1 cellular context compared by ENCODE assay signal in genomic region chr2:69559696-69560482, GRCh38.
TF ChIP-seq lines count a peak whose summit lies in the region.

No MANE protein-coding gene starts in this region.

TF ChIP-seq in K562, 482 proteins besides CTCF, POLR2A, EP300 and RAD21 (continued from another document and continues in another):
- TF ChIP-seq EZH2 (IDR thresholded peaks at IDR 0.05; ENCODE audit: borderline replicate concordance, low read depth, low read length) (no peak), PPARD (CRISPR knock-in tag; IDR thresholded peaks at IDR 0.05) (no peak), TOE1 (IDR thresholded peaks at IDR 0.05; ENCODE audit: borderline replicate concordance) (peak; percentile 24; the same call in 1 of the 2 replicates), TOE1 (CRISPR knock-in tag; IDR thresholded peaks at IDR 0.05; ENCODE audit: borderline replicate concordance, low read depth) (0 out of 2 replicates have a peak, but pooled peaks have one; percentile 72), GATAD2B (IDR thresholded peaks at IDR 0.05; ENCODE audit: borderline replicate concordance) (no peak), NFIC (IDR thresholded peaks at IDR 0.05) (no peak), ZNF239 (CRISPR knock-in tag; IDR thresholded peaks at IDR 0.05) (no peak), THAP7 (CRISPR knock-in tag; IDR thresholded peaks at IDR 0.05) (no peak), GATA2 (CRISPR knock-in tag; IDR thresholded peaks at IDR 0.05) (peak; percentile 41; the same call in 1 of the 2 replicates), SMAD1 (IDR thresholded peaks at IDR 0.05; ENCODE audit: low read depth, low read length, partially characterized antibody) (no peak), ZNF143 (CRISPR knock-in tag; IDR thresholded peaks at IDR 0.05) (no peak), FOXP1 (CRISPR knock-in tag; IDR thresholded peaks at IDR 0.05) (no peak), MED1 (CRISPR knock-in tag; IDR thresholded peaks at IDR 0.05; ENCODE audit: borderline replicate concordance) (no peak), PTBP1 (IDR thresholded peaks at IDR 0.05; ENCODE audit: low read depth, low read length) (no peak), TBL1XR1 (IDR thresholded peaks at IDR 0.05; ENCODE audit: low read length in 2 of 2) (0 out of 4 replicates have a peak, but pooled peaks of 1 of the 2 experiments have one; percentile 26), ELF1 (tag; IDR thresholded peaks at IDR 0.05) (no peak), MBD2 (IDR thresholded peaks at IDR 0.05; ENCODE audit: borderline replicate concordance, low read depth) (no peak), SMC3 (conservative IDR thresholded peaks at IDR 0.05; ENCODE audit: insufficient read depth, low read depth, low read length) (peak; percentile 79), FOXJ2 (tag; IDR thresholded peaks at IDR 0.05) (no peak), SRSF7 (optimal IDR thresholded peaks at IDR 0.05; ENCODE audit: low read depth, low read length) (no peak), PHB2 (IDR thresholded peaks at IDR 0.05; ENCODE audit: low read depth) (no peak), MYC (IDR thresholded peaks at IDR 0.05; ENCODE audit: low read depth, low read length) (0 out of 2 replicates have a peak, but pooled peaks have one; percentile 18), MYC (CRISPR knock-in tag; IDR thresholded peaks at IDR 0.05; ENCODE audit: borderline replicate concordance, low read depth) (no peak), ZNF766 (CRISPR knock-in tag; conservative IDR thresholded peaks at IDR 0.05) (no peak), ZNF263 (CRISPR knock-in tag; IDR thresholded peaks at IDR 0.05; ENCODE audit: borderline replicate concordance) (no peak), RBM39 (optimal IDR thresholded peaks at IDR 0.05; ENCODE audit: low read depth, low read length) (no peak), ZBTB17 (CRISPR knock-in tag; IDR thresholded peaks at IDR 0.05) (no peak), ZNF384 (IDR thresholded peaks at IDR 0.05; ENCODE audit: low read depth, low read length) (no peak), THRB (CRISPR knock-in tag; conservative IDR thresholded peaks at IDR 0.05) (no peak), MCM3 (IDR thresholded peaks at IDR 0.05) (no peak), ID3 (CRISPR knock-in tag; IDR thresholded peaks at IDR 0.05) (no peak), ID3 (tag; IDR thresholded peaks at IDR 0.05) (peak; percentile 97), ESRRA (IDR thresholded peaks at IDR 0.05; ENCODE audit: borderline replicate concordance, low read depth) (peak; percentile 93), CHD2 (IDR thresholded peaks at IDR 0.05; ENCODE audit: low read depth, low read length) (no peak), CEBPB (tag; IDR thresholded peaks at IDR 0.05) (peak; percentile 58; the same call in 1 of the 2 replicates)
- TF ChIP-seq, protein P1, sequence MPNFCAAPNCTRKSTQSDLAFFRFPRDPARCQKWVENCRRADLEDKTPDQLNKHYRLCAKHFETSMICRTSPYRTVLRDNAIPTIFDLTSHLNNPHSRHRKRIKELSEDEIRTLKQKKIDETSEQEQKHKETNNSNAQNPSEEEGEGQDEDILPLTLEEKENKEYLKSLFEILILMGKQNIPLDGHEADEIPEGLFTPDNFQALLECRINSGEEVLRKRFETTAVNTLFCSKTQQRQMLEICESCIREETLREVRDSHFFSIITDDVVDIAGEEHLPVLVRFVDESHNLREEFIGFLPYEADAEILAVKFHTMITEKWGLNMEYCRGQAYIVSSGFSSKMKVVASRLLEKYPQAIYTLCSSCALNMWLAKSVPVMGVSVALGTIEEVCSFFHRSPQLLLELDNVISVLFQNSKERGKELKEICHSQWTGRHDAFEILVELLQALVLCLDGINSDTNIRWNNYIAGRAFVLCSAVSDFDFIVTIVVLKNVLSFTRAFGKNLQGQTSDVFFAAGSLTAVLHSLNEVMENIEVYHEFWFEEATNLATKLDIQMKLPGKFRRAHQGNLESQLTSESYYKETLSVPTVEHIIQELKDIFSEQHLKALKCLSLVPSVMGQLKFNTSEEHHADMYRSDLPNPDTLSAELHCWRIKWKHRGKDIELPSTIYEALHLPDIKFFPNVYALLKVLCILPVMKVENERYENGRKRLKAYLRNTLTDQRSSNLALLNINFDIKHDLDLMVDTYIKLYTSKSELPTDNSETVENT (CRISPR knock-in tag; IDR thresholded peaks at IDR 0.05): no peak
- TF ChIP-seq, protein P2, sequence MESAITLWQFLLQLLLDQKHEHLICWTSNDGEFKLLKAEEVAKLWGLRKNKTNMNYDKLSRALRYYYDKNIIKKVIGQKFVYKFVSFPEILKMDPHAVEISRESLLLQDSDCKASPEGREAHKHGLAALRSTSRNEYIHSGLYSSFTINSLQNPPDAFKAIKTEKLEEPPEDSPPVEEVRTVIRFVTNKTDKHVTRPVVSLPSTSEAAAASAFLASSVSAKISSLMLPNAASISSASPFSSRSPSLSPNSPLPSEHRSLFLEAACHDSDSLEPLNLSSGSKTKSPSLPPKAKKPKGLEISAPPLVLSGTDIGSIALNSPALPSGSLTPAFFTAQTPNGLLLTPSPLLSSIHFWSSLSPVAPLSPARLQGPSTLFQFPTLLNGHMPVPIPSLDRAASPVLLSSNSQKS (CRISPR knock-in tag; IDR thresholded peaks at IDR 0.05): no peak
- TF ChIP-seq, protein P3, sequence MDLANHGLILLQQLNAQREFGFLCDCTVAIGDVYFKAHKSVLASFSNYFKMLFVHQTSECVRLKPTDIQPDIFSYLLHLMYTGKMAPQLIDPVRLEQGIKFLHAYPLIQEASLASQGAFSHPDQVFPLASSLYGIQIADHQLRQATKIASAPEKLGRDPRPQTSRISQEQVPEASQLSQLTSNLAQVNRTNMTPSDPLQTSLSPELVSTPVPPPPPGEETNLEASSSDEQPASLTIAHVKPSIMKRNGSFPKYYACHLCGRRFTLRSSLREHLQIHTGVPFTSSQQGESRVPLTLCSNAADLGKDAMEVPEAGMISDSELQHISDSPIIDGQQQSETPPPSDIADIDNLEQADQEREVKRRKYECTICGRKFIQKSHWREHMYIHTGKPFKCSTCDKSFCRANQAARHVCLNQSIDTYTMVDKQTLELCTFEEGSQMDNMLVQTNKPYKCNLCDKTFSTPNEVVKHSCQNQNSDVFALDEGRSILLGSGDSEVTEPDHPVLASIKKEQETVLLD (IDR thresholded peaks at IDR 0.05): no peak
- TF ChIP-seq, protein P4, sequence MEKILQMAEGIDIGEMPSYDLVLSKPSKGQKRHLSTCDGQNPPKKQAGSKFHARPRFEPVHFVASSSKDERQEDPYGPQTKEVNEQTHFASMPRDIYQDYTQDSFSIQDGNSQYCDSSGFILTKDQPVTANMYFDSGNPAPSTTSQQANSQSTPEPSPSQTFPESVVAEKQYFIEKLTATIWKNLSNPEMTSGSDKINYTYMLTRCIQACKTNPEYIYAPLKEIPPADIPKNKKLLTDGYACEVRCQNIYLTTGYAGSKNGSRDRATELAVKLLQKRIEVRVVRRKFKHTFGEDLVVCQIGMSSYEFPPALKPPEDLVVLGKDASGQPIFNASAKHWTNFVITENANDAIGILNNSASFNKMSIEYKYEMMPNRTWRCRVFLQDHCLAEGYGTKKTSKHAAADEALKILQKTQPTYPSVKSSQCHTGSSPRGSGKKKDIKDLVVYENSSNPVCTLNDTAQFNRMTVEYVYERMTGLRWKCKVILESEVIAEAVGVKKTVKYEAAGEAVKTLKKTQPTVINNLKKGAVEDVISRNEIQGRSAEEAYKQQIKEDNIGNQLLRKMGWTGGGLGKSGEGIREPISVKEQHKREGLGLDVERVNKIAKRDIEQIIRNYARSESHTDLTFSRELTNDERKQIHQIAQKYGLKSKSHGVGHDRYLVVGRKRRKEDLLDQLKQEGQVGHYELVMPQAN (IDR thresholded peaks at IDR 0.05; ENCODE audit: borderline replicate concordance): no peak
- TF ChIP-seq, protein P5, sequence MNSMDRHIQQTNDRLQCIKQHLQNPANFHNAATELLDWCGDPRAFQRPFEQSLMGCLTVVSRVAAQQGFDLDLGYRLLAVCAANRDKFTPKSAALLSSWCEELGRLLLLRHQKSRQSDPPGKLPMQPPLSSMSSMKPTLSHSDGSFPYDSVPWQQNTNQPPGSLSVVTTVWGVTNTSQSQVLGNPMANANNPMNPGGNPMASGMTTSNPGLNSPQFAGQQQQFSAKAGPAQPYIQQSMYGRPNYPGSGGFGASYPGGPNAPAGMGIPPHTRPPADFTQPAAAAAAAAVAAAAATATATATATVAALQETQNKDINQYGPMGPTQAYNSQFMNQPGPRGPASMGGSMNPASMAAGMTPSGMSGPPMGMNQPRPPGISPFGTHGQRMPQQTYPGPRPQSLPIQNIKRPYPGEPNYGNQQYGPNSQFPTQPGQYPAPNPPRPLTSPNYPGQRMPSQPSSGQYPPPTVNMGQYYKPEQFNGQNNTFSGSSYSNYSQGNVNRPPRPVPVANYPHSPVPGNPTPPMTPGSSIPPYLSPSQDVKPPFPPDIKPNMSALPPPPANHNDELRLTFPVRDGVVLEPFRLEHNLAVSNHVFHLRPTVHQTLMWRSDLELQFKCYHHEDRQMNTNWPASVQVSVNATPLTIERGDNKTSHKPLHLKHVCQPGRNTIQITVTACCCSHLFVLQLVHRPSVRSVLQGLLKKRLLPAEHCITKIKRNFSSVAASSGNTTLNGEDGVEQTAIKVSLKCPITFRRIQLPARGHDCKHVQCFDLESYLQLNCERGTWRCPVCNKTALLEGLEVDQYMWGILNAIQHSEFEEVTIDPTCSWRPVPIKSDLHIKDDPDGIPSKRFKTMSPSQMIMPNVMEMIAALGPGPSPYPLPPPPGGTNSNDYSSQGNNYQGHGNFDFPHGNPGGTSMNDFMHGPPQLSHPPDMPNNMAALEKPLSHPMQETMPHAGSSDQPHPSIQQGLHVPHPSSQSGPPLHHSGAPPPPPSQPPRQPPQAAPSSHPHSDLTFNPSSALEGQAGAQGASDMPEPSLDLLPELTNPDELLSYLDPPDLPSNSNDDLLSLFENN (IDR thresholded peaks at IDR 0.05; ENCODE audit: low read depth in 2 of 2, low read length in 2 of 2): no peak
- TF ChIP-seq, protein P6, sequence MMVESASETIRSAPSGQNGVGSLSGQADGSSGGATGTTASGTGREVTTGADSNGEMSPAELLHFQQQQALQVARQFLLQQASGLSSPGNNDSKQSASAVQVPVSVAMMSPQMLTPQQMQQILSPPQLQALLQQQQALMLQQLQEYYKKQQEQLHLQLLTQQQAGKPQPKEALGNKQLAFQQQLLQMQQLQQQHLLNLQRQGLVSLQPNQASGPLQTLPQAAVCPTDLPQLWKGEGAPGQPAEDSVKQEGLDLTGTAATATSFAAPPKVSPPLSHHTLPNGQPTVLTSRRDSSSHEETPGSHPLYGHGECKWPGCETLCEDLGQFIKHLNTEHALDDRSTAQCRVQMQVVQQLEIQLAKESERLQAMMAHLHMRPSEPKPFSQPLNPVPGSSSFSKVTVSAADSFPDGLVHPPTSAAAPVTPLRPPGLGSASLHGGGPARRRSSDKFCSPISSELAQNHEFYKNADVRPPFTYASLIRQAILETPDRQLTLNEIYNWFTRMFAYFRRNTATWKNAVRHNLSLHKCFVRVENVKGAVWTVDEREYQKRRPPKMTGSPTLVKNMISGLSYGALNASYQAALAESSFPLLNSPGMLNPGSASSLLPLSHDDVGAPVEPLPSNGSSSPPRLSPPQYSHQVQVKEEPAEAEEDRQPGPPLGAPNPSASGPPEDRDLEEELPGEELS (CRISPR knock-in tag; IDR thresholded peaks at IDR 0.05; ENCODE audit: borderline replicate concordance): no peak
- TF ChIP-seq, protein P7, sequence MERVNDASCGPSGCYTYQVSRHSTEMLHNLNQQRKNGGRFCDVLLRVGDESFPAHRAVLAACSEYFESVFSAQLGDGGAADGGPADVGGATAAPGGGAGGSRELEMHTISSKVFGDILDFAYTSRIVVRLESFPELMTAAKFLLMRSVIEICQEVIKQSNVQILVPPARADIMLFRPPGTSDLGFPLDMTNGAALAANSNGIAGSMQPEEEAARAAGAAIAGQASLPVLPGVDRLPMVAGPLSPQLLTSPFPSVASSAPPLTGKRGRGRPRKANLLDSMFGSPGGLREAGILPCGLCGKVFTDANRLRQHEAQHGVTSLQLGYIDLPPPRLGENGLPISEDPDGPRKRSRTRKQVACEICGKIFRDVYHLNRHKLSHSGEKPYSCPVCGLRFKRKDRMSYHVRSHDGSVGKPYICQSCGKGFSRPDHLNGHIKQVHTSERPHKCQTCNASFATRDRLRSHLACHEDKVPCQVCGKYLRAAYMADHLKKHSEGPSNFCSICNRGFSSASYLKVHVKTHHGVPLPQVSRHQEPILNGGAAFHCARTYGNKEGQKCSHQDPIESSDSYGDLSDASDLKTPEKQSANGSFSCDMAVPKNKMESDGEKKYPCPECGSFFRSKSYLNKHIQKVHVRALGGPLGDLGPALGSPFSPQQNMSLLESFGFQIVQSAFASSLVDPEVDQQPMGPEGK (CRISPR knock-in tag; IDR thresholded peaks at IDR 0.05; ENCODE audit: borderline replicate concordance): no peak
- TF ChIP-seq, protein P8, sequence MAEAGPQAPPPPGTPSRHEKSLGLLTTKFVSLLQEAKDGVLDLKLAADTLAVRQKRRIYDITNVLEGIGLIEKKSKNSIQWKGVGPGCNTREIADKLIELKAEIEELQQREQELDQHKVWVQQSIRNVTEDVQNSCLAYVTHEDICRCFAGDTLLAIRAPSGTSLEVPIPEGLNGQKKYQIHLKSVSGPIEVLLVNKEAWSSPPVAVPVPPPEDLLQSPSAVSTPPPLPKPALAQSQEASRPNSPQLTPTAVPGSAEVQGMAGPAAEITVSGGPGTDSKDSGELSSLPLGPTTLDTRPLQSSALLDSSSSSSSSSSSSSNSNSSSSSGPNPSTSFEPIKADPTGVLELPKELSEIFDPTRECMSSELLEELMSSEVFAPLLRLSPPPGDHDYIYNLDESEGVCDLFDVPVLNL (CRISPR knock-in tag; IDR thresholded peaks at IDR 0.05; ENCODE audit: low read depth): no peak
- TF ChIP-seq, protein P9, sequence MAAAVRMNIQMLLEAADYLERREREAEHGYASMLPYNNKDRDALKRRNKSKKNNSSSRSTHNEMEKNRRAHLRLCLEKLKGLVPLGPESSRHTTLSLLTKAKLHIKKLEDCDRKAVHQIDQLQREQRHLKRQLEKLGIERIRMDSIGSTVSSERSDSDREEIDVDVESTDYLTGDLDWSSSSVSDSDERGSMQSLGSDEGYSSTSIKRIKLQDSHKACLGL (CRISPR knock-in tag; IDR thresholded peaks at IDR 0.05; ENCODE audit: borderline replicate concordance, poor library complexity, severe bottlenecking): no peak
